Comparison of ENCODE assay signal across 14 cellular contexts in the genomic region with DNA sequence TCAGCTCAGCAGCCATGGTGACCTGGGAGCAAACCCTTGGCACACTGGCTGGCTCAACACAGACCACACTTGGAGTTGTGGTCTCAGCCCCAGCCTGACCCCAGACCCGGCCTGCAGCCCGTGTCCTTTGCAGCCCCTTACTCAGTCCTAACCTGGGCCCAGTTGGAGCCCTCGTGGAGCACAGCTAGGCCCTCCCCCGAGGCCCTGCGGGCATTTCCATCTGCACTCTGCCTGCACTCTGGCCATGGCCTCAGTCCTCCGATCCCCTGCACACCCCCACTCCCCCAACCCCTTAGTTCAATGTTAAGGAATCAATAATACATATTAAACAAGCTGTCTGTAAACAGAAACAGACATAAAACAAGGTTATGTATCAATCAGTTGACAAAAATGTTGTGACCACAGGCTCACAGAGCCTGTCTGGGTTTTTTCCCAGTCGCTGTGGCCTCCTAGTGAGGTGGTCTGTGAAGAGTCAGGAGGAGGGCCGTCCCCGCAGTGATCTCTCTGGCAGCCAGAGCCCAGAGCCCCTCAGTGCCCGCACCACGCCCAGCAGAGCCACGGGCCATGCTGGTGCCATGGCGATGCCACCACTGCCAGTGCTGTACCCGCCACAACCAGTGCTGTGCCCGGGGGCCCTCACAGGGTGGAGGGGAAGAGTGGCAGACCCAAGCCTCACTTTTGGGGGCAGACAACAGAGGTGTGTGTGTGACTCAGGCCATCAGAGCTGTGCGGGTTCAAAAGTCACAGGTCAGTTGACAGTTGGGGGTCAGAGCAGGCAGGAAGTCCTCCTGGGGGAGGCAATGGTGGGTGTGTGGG. TPM values are rescaled to one million over a fixed set of nuclear protein-coding genes. Genes with fewer than 3 reads are reported as not detected.
"Had no signal": no experiment of that assay in that cellular context is flagged by ENCODE, and none has a peak within 500 bp of the region (broad histone marks: within the 10 kb centered on the region; RNA-seq: fewer than 3 reads in every experiment).

No MANE protein-coding gene starts in this region.

- H3K4me3 Mint-ChIP-seq: activated T-helper 17 cell treated with anti-CD3 and anti-CD28 coated beads, Interleukin-2, amount 50 U/mL, for 72 hours had no signal

- DNase-seq: activated CD4-positive, alpha-beta T cell treated with anti-CD3 and anti-CD28 coated beads, Interleukin-2, amount 50 U/mL, for 4 hours; activated CD4-positive, CD25-positive, alpha-beta regulatory T cell treated with anti-CD3 and anti-CD28 coated beads, Interleukin-2, amount 50 U/mL, for 72 hours; activated naive CD4-positive, alpha-beta T cell treated with Interleukin-2 at 50 U/mL for 16 hours; erythroblast; mesenchymal stem cell; stimulated activated CD4-positive, alpha-beta T cell treated with anti-CD3 and anti-CD28 coated beads, Interleukin-1b, Interleukin-23, amount 100 ng/mL, for 48 hours; T-helper 9 cell had no signal

- H3K27ac ChIP-seq: cardiac muscle cell, stomach, thoracic aorta had no signal

- H3K4me3 ChIP-seq: cardiac muscle cell, dorsolateral prefrontal cortex, stomach, thoracic aorta had no signal

- H3K9me3 Mint-ChIP-seq: activated T-helper 17 cell treated with anti-CD3 and anti-CD28 coated beads, Interleukin-2, amount 50 U/mL, for 72 hours had no signal

- H3K27ac Mint-ChIP-seq: activated T-helper 17 cell treated with anti-CD3 and anti-CD28 coated beads, Interleukin-2, amount 50 U/mL, for 72 hours had no signal

- ATAC-seq: activated T-helper 17 cell treated with anti-CD3 and anti-CD28 coated beads, Interleukin-2, amount 50 U/mL, for 72 hours had no signal

- H3K36me3 ChIP-seq: cardiac muscle cell, stomach, thoracic aorta had no signal

- H3K9me3 ChIP-seq: stomach, thoracic aorta had no signal

RNA-seq across cellular contexts. Expression of a gene that starts 25.5 kb away (rescaled TPM):
- total RNA-seq: activated T-helper 17 cell treated with anti-CD3 and anti-CD28 coated beads, Interleukin-2, amount 50 U/mL, for 72 hours; cardiac muscle cell; osteocyte; stomach; thoracic aorta; urinary bladder had no signal
